21 cellular contexts compared by ENCODE assay signal in genomic region chr12:3222935-3223334, GRCh38.
DNase-seq lines count a peak whose midpoint lies in the region; ATAC-seq and TF ChIP-seq lines count a peak whose summit lies in the region.
"Had no signal": no experiment of that assay in that cellular context is flagged by ENCODE, and none has a peak within 500 bp of the region (broad histone marks: within the 10 kb centered on the region; RNA-seq: fewer than 3 reads in every experiment).

No MANE protein-coding gene starts in this region.

- BruUV-seq in OCI-LY7 (replicated peaks; lab: Mats Ljungman, UMichigan), result no TSS peak

- no peak overlapping the region for H3K4me2 ChIP-seq in OCI-LY7 (ENCODE audit: low read length)

- no peaks in the 10 kb centered on the region for H3K9me3 ChIP-seq in aorta (ENCODE audit: control insufficient read depth, low read length)
- no peaks in the 10 kb centered on the region for H3K9me3 ChIP-seq in OCI-LY7 (ENCODE audit: low read length)
- H3K9me3 ChIP-seq: HAP-1, upper lobe of left lung had no signal

- H3K36me3 ChIP-seq in aorta (ENCODE audit: control insufficient read depth in 1 of 2, insufficient read depth in 2 of 2, low read length in 1 of 2) (no peaks in the 10 kb centered on the region), OCI-LY7 (ENCODE audit: insufficient read depth, low read length) (no peaks in the 10 kb centered on the region)
- H3K36me3 ChIP-seq: HAP-1, upper lobe of left lung had no signal

- TF ChIP-seq CTCF in OCI-LY7 (conservative IDR thresholded peaks at IDR 0.05; ENCODE audit: low read length), result no peak

- no peaks in the 10 kb centered on the region for H3K27me3 ChIP-seq in aorta (ENCODE audit: control insufficient read depth in 1 of 2, insufficient read depth in 2 of 2, low read length in 1 of 2)
- H3K27me3 ChIP-seq: upper lobe of left lung had no signal

- H3K4me1 ChIP-seq in aorta (ENCODE audit: control insufficient read depth in 1 of 2, insufficient read depth in 2 of 2, low read length in 2 of 2), result no peaks in the 10 kb centered on the region
- H3K4me1 ChIP-seq in OCI-LY7 (ENCODE audit: insufficient read depth, low read length, poor library complexity, severe bottlenecking), result peaks cover 17% of the 10 kb centered on the region
- H3K4me1 ChIP-seq: HAP-1 had no signal

- H3K4me3 ChIP-seq in aorta (ENCODE audit: low read length in 2 of 2) (no peak overlapping the region), OCI-LY7 (ENCODE audit: low read depth, low read length, poor library complexity, severe bottlenecking) (no peak overlapping the region)
- H3K4me3 ChIP-seq: HAP-1, upper lobe of left lung had no signal

- POLR2A ChIA-PET in OCI-LY7 (lab: Charles Lee), result no interaction called here

- no peak for ATAC-seq in Right ventricle myocardium inferior
- ATAC-seq in Right ventricle myocardium superior (ENCODE audit: poor library complexity), result no peak
- ATAC-seq in aorta (ENCODE audit: low FRiP score), result no peak
- ATAC-seq: activated CD4-positive, CD25-positive, alpha-beta regulatory T cell treated with anti-CD3 and anti-CD28 coated beads, Interleukin-2, amount 50 U/mL, for 24 hours; activated T-cell treated with anti-CD3 and anti-CD28 coated beads, Interleukin-2, amount 50 U/mL, for 4 hours had no signal

- H3K27ac ChIP-seq in aorta (ENCODE audit: low read depth in 1 of 2, low read length in 2 of 2) (no peak overlapping the region), OCI-LY7 (ENCODE audit: low read depth, low read length, poor library complexity, severe bottlenecking) (no peak overlapping the region)
- H3K27ac ChIP-seq: epithelial cell of prostate had no signal

- no peaks in the 10 kb centered on the region for H4K20me1 ChIP-seq in OCI-LY7 (ENCODE audit: insufficient read depth, low read length)

- H3K9me2 ChIP-seq in OCI-LY7 (ENCODE audit: insufficient read depth, low read length), result no peaks in the 10 kb centered on the region

- no peaks in the 10 kb centered on the region for H3K79me2 ChIP-seq in OCI-LY7 (ENCODE audit: insufficient read depth, low read depth, low read length)

- 84 to 91% methylated on average over 12 of the region's 12 CpGs for whole genome bisulfite sequencing in aorta, 2 donors

- no peak overlapping the region for H2AFZ ChIP-seq in OCI-LY7 (ENCODE audit: low read length)

- CTCF ChIA-PET in OCI-LY7 (lab: Charles Lee; ENCODE audit: unreplicated experiment), result no interaction called here

- DNase-seq in Right ventricle myocardium inferior (ENCODE audit: missing footprints) (peak; percentile 11), Right ventricle myocardium superior (no peak), NCI-H187 treated with DMSO at 0.1 percent for 48 hours (lab: John Stamatoyannopoulos, UW) (peak; percentile 82), NCI-H748 (lab: John Stamatoyannopoulos, UW; ENCODE audit: unreplicated experiment) (peak; percentile 74), occipital lobe (lab: John Stamatoyannopoulos, UW) (no peak), aorta (no peak), HPDE6-E6E7 (ENCODE audit: extremely low spot score) (no peak), OCI-LY7 (ENCODE audit: low spot score) (no peak)
- DNase-seq: activated CD8-positive, alpha-beta memory T cell treated with anti-CD3 and anti-CD28 coated beads for 24 hours; activated naive CD4-positive, alpha-beta T cell treated with anti-CD3 and anti-CD28 coated beads for 36 hours; activated T-cell treated with anti-CD3 and anti-CD28 coated beads, Interleukin-2, amount 50 U/mL, for 4 hours; amygdala; foreskin fibroblast; immature natural killer cell; Kasumi-1; NCI-H2029; stimulated activated CD8-positive, alpha-beta memory T cell treated with anti-CD3 and anti-CD28 coated beads, Interleukin-4, amount 100 ng/mL, for 48 hours; upper lobe of left lung had no signal

- intact Hi-C loops in Right ventricle myocardium inferior (cut with DNase I), result no loop called here
- intact Hi-C loops in Right ventricle myocardium superior (cut with DNase I), result no loop called here
- intact Hi-C loops in aorta (cut with DNase I), result no loop called here
- intact Hi-C loops in OCI-LY7 (cut with micrococcal nuclease; ENCODE audit: unreplicated experiment), result no loop called here

Comparison
In these comparisons a context has a peak if more than half of its experiments do, and no peak if none do; other contexts are left out.
1. DNase-seq: peak in Right ventricle myocardium inferior (single experiment), NCI-H187 treated with DMSO at 0.1 percent for 48 hours (single experiment) and NCI-H748 (single experiment); none in Right ventricle myocardium superior (single experiment), occipital lobe (single experiment), aorta (0 of 2), HPDE6-E6E7 (single experiment) and OCI-LY7 (single experiment).